In genomic region chr7:134548877-134549276, GRCh38 we compare ENCODE assay signal across 9 cellular contexts. TPM values are rescaled to one million over a fixed set of nuclear protein-coding genes. Genes with fewer than 3 reads are reported as not detected.
DNase-seq lines count a peak whose midpoint lies in the region; ATAC-seq, FAIRE-seq and TF ChIP-seq lines count a peak whose summit lies in the region.
"Had no signal": no experiment of that assay in that cellular context is flagged by ENCODE, and none has a peak within 500 bp of the region (broad histone marks: within the 10 kb centered on the region; RNA-seq: fewer than 3 reads in every experiment).

Gene AKR1B15, plus strand, starts transcription at chr7:134549110. Its CDS starts 15,510 bp downstream, at chr7:134564620.

- no peaks in the 10 kb centered on the region; the same call in 1 of the 2 replicates for H4K20me1 ChIP-seq in K562 (replicated peaks; ENCODE audit: control insufficient read depth, insufficient read depth, low read length)

- intact Hi-C loops in K562 (cut with micrococcal nuclease): no loop called here
- intact Hi-C loops in posterior vena cava (cut with DNase I): no loop called here

- POLR2A ChIA-PET in K562 (lab: Yijun Ruan, JAX): interaction anchor here (0.6 kb wide), 2 partner anchors 29 to 181 kb away, joined by 3 read pairs; no protein-coding TSS in a partner anchor

- no peak for FAIRE-seq in K562 (lab: Jason Lieb, UNC)

- peaks cover 42 to 49% of the 10 kb centered on the region in 2 experiments for H3K27me3 ChIP-seq in K562 (ENCODE audit: control insufficient read depth in 2 of 2, insufficient read depth in 2 of 2, low read length in 2 of 2)

- no peak for TF ChIP-seq POLR2A in K562 (conservative IDR thresholded peaks at IDR 0.05)

- peaks cover 23 to 35% of the 10 kb centered on the region in 2 donors for H3K27me3 Mint-ChIP-seq in stimulated activated naive B cell treated with anti-CD40 and anti-IgM and Interleukin-4, amounts not matched to agents 10 μg/mL and 1 μg/mL and 100 μg/mL, for 72 hours

- H3K27ac Mint-ChIP-seq in stimulated activated naive B cell treated with anti-CD40 and anti-IgM and Interleukin-4, amounts not matched to agents 10 μg/mL and 1 μg/mL and 100 μg/mL, for 72 hours: peak within 1 kb of the TSS; percentile 20

- CTCF ChIA-PET in K562 (lab: Yijun Ruan, JAX; ENCODE audit: low intra/inter-chr PET ratio): interaction anchor here (2.1 to 2.4 kb wide), 2 partner anchors 29 to 58 kb away, joined by 9 to 10 read pairs; no protein-coding TSS in a partner anchor

- no peak within 1 kb of the TSS for H3K4me3 ChIP-seq in K562

- in situ Hi-C loops in K562 (cut with MboI): no loop called here

- DNase-seq in EH (ENCODE audit: low read depth) (peak; percentile 67), GM19240 (ENCODE audit: insufficient read length, low spot score) (peak; percentile 68), K562 (ENCODE audit: extremely low read depth in 1 of 4, low spot score in 3 of 4) (no peak), posterior vena cava (ENCODE audit: low spot score) (no peak), germinal center (ENCODE audit: low spot score) (no peak)
- DNase-seq in stimulated activated naive B cell treated with anti-CD40 and anti-IgM and Interleukin-4, amounts not matched to agents 10 μg/mL and 1 μg/mL and 100 μg/mL, for 72 hours: peak; percentile 40
- DNase-seq in effector CD8-positive, alpha-beta T cell (lab: John Stamatoyannopoulos, UW): no peak

- ATAC-seq in HG03135 (IDR thresholded peaks at IDR 0.05; ENCODE audit: unreplicated experiment) (peak; percentile 83), K562 (no peak)
- peak; percentile 64 to 89 for ATAC-seq in stimulated activated naive B cell treated with anti-CD40 and anti-IgM and Interleukin-4, amounts not matched to agents 10 μg/mL and 1 μg/mL and 100 μg/mL, for 72 hours (replicated peaks)

- H3K9ac ChIP-seq in K562 (ENCODE audit: insufficient read depth in 1 of 2, low read depth in 2 of 2, low read length in 2 of 2): no peak within 1 kb of the TSS

- H3K9me1 ChIP-seq in K562 (ENCODE audit: control insufficient read depth, insufficient read depth, low read length): no peaks in the 10 kb centered on the region

- H3K4me2 ChIP-seq in K562 (ENCODE audit: insufficient read depth, low read length): no peak within 1 kb of the TSS

- 1% methylated on average over 14 of the region's 14 CpGs for WGBS in K562 (ENCODE audit: insufficient coverage, low coverage, missing lambda C conversion rate)

- no peaks in the 10 kb centered on the region for H3K9me3 ChIP-seq in K562 (replicated peaks; ENCODE audit: control insufficient read depth, insufficient read depth, low read depth, low read length)

- no peak within 1 kb of the TSS for H3K4me3 Mint-ChIP-seq in stimulated activated naive B cell treated with anti-CD40 and anti-IgM and Interleukin-4, amounts not matched to agents 10 μg/mL and 1 μg/mL and 100 μg/mL, for 72 hours

- no peak within 1 kb of the TSS for H2AFZ ChIP-seq in K562 (ENCODE audit: low read depth, low read length)

- H3K4me1 Mint-ChIP-seq in stimulated activated naive B cell treated with anti-CD40 and anti-IgM and Interleukin-4, amounts not matched to agents 10 μg/mL and 1 μg/mL and 100 μg/mL, for 72 hours: peaks cover 6 to 7% of the 10 kb centered on the region in 2 donors

- no TSS peak for BruUV-seq in K562 (replicated peaks; lab: Mats Ljungman, UMichigan)

- H3K36me3 Mint-ChIP-seq in stimulated activated naive B cell treated with anti-CD40 and anti-IgM and Interleukin-4, amounts not matched to agents 10 μg/mL and 1 μg/mL and 100 μg/mL, for 72 hours: no peaks in the 10 kb centered on the region

- H3K79me2 ChIP-seq in K562 (ENCODE audit: control insufficient read depth, insufficient read depth, low read length): no peaks in the 10 kb centered on the region

- 0 out of 5 replicates have a peak, but pooled peaks cover 0 to 2% of the 10 kb centered on the region in 2 experiments for H3K4me1 ChIP-seq in K562 (replicated peaks in 1 of 2; ENCODE audit: control insufficient read depth in 2 of 2, insufficient read depth in 2 of 2, low read length in 2 of 2)

- TF ChIP-seq CTCF in K562 (IDR thresholded peaks at IDR 0.05 in 2 of 3, conservative IDR thresholded peaks at IDR 0.05 in 1 of 3; ENCODE audit: insufficient read depth in 2 of 3, low read depth in 1 of 3, low read length in 3 of 3): no peak

- no peaks in the 10 kb centered on the region for H3K36me3 ChIP-seq in K562 (ENCODE audit: control insufficient read depth, insufficient read depth, low read length)

- H3K9me3 Mint-ChIP-seq in stimulated activated naive B cell treated with anti-CD40 and anti-IgM and Interleukin-4, amounts not matched to agents 10 μg/mL and 1 μg/mL and 100 μg/mL, for 72 hours: no peaks in the 10 kb centered on the region
- H3K9me3 Mint-ChIP-seq: IgD-negative memory B cell had no signal

- H3K27ac ChIP-seq in K562 (ENCODE audit: extremely low read depth, low read depth, low read length): no peak within 1 kb of the TSS

- no peak for TF ChIP-seq RAD21 in K562 (CRISPR knock-in tag; conservative IDR thresholded peaks at IDR 0.05 in 1 of 2, IDR thresholded peaks at IDR 0.05 in 1 of 2)

- TF ChIP-seq EP300 in K562 (IDR thresholded peaks at IDR 0.05; ENCODE audit: low read length): no peak

TF ChIP-seq in K562, 482 proteins besides CTCF, POLR2A, EP300 and RAD21:
- TF ChIP-seq KLF10 (CRISPR knock-in tag; IDR thresholded peaks at IDR 0.05) (no peak), TFAP4 (CRISPR knock-in tag; IDR thresholded peaks at IDR 0.05; ENCODE audit: borderline replicate concordance) (peak; percentile 26; the same call in 1 of the 2 replicates), ETV1 (tag; conservative IDR thresholded peaks at IDR 0.05; ENCODE audit: low read depth) (no peak), HDAC8 (tag; IDR thresholded peaks at IDR 0.05) (no peak), ZNF592 (IDR thresholded peaks at IDR 0.05) (no peak)

RNA-seq across cellular contexts. Expression of gene AKR1B15, which starts in this region (rescaled TPM):
- not detected in 2 replicates for total RNA-seq in K562 (2011; cell fraction: chromatin; rRNA removed; ENCODE audit: low replicate concordance)
- not detected in 2 replicates for total RNA-seq in K562 (2011; cell fraction: nucleolus; rRNA removed)
- not detected in 2 replicates for total RNA-seq in K562 (2011; cell fraction: nucleoplasm; rRNA removed)
- total RNA-seq in K562 (2014; rRNA removed) (not detected in 2 replicates), K562 (2014; rRNA removed; fragmentation: Illumina TruSeq; extraction: Trizol) (not detected in 2 replicates), K562 (2015; rRNA removed; fragmentation: Illumina TruSeq; extraction: Trizol) (not detected in 2 replicates), K562 (2021) (not detected in 2 replicates), posterior vena cava (under 1 TPM in 1 of 2 donors, not detected in 1; 0.29 TPM)
- polyA plus RNA-seq in K562 (2011; rRNA removed) (not detected in 2 replicates), K562 (2014; fragmentation: Illumina TruSeq; extraction: Trizol) (not detected in 2 replicates), K562 (2014; fragmentation: Nextera tagmentation; extraction: Ambion mirVana) (not detected), K562 (2014; rRNA removed) (not detected in 2 replicates)
- not detected in 2 replicates for polyA plus RNA-seq in K562 (2011; cell fraction: cytosol; rRNA removed)
- polyA plus RNA-seq in K562 (2011; cell fraction: nucleus; rRNA removed): not detected in 2 replicates
- not detected in 2 replicates for polyA plus RNA-seq in K562 (2012)
- not detected in 2 replicates for polyA minus RNA-seq in K562 (2011; rRNA and poly(A)+ RNA removed)
- polyA minus RNA-seq in K562 (2011; cell fraction: cytosol; rRNA and poly(A)+ RNA removed): not detected in 2 replicates
- not detected in 2 replicates for polyA minus RNA-seq in K562 (2011; cell fraction: nucleus; rRNA and poly(A)+ RNA removed)
- polyA plus RNA-seq: IgD-negative memory B cell had no signal

Comparison
In these comparisons a context has a peak if more than half of its experiments do, and no peak if none do; other contexts are left out.
1. DNase-seq: peak in EH (single experiment), GM19240 (single experiment) and stimulated activated naive B cell treated with anti-CD40 and anti-IgM and Interleukin-4, amounts not matched to agents 10 μg/mL and 1 μg/mL and 100 μg/mL, for 72 hours (single experiment); none in K562 (0 of 4), effector CD8-positive, alpha-beta T cell (single experiment), posterior vena cava (single experiment) and germinal center (single experiment).